20 cellular contexts compared by ENCODE assay signal in the genomic region with DNA sequence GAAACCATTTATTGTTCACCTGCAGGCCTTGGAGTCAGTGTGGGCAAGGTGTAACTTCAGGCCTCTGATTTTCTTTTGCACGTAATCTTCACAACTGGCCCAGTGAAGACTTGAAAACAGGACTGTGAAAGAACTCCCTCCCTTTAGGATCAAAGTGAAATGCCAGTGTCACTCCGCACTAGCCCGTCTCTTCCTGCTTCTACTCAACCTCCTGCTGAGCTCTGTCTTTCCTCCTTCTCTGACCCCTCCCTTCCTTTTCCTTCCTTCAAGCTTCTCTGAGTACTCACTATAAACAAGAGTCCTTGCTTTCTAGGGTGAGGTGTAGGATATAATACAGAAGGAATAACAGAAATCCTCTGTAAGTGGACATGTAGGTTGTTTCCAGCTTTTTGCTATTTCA.
"Had no signal": no experiment of that assay in that cellular context is flagged by ENCODE, and none has a peak within 500 bp of the region (broad histone marks: within the 10 kb centered on the region; RNA-seq: fewer than 3 reads in every experiment).

No MANE protein-coding gene starts in this region.

- H3K27me3 Mint-ChIP-seq: activated CD8-positive, alpha-beta T cell treated with anti-CD3 and anti-CD28 coated beads for 36 hours; activated T-helper 17 cell treated with anti-CD3 and anti-CD28 coated beads, Interleukin-2, amount 50 U/mL, for 72 hours; brain; memory B cell; natural killer cell treated with Interleukin-12 subunit alpha and Interleukin-12 subunit beta and Interleukin-15 and Interleukin-18, amount 100 ng/mL, for 72 hours; stimulated activated memory B cell treated with anti-CD40 and anti-IgM and Interleukin-4, amounts not matched to agents 10 μg/mL and 1 μg/mL and 100 μg/mL, for 72 hours; type B pancreatic cell had no signal

- H3K4me1 ChIP-seq: sigmoid colon, testis had no signal

- H3K9me3 Mint-ChIP-seq: activated CD8-positive, alpha-beta T cell treated with anti-CD3 and anti-CD28 coated beads for 36 hours; activated naive CD4-positive, alpha-beta T cell treated with anti-CD3 and anti-CD28 coated beads for 36 hours; activated T-helper 17 cell treated with anti-CD3 and anti-CD28 coated beads, Interleukin-2, amount 50 U/mL, for 72 hours; brain; memory B cell; natural killer cell treated with Interleukin-12 subunit alpha and Interleukin-12 subunit beta and Interleukin-15 and Interleukin-18, amount 100 ng/mL, for 72 hours; stimulated activated memory B cell treated with anti-CD40 and anti-IgM and Interleukin-4, amounts not matched to agents 10 μg/mL and 1 μg/mL and 100 μg/mL, for 72 hours; T-helper 2 cell treated with Interferon-gamma antibody and Interleukin-4, amounts not matched to agents 5 μg/mL and 100 μg/mL, for 36 hours; type B pancreatic cell had no signal

- H3K4me3 ChIP-seq: coronary artery, esophagus squamous epithelium, sigmoid colon, testis had no signal

- H3K36me3 Mint-ChIP-seq: natural killer cell treated with Interleukin-12 subunit alpha and Interleukin-12 subunit beta and Interleukin-15 and Interleukin-18, amount 100 ng/mL, for 72 hours had no signal

- DNase-seq: activated CD4-positive, alpha-beta T cell treated with anti-CD3 and anti-CD28 coated beads for 48 hours; activated CD4-positive, CD25-positive, alpha-beta regulatory T cell; activated CD8-positive, alpha-beta T cell treated with anti-CD3 and anti-CD28 coated beads for 36 hours; activated naive CD4-positive, alpha-beta T cell treated with anti-CD3 and anti-CD28 coated beads for 36 hours; activated T-cell treated with anti-CD3 and anti-CD28 coated beads, Interleukin-2, amount 50 U/mL, for 1 hour; anterior cingulate cortex; central memory CD4-positive, alpha-beta T cell; esophagus squamous epithelium; posterior cingulate gyrus; sigmoid colon; stimulated activated CD4-positive, alpha-beta T cell treated with anti-CD3 and anti-CD28 coated beads, Interleukin-4, amount 100 ng/mL, for 24 hours; testis had no signal

- H3K4me3 Mint-ChIP-seq: activated CD8-positive, alpha-beta T cell treated with anti-CD3 and anti-CD28 coated beads for 36 hours; activated naive CD4-positive, alpha-beta T cell treated with anti-CD3 and anti-CD28 coated beads for 36 hours; activated T-helper 17 cell treated with anti-CD3 and anti-CD28 coated beads, Interleukin-2, amount 50 U/mL, for 72 hours; brain; memory B cell; natural killer cell treated with Interleukin-12 subunit alpha and Interleukin-12 subunit beta and Interleukin-15 and Interleukin-18, amount 100 ng/mL, for 72 hours; stimulated activated memory B cell treated with anti-CD40 and anti-IgM and Interleukin-4, amounts not matched to agents 10 μg/mL and 1 μg/mL and 100 μg/mL, for 72 hours; T-helper 2 cell treated with Interferon-gamma antibody and Interleukin-4, amounts not matched to agents 5 μg/mL and 100 μg/mL, for 36 hours; type B pancreatic cell had no signal

- H3K27ac ChIP-seq: coronary artery, esophagus squamous epithelium, sigmoid colon, testis had no signal

- ATAC-seq: activated CD8-positive, alpha-beta T cell treated with anti-CD3 and anti-CD28 coated beads for 36 hours; activated T-helper 17 cell treated with anti-CD3 and anti-CD28 coated beads, Interleukin-2, amount 50 U/mL, for 72 hours; natural killer cell treated with Interleukin-12 subunit alpha and Interleukin-12 subunit beta and Interleukin-15 and Interleukin-18, amount 100 ng/mL, for 72 hours; stimulated activated memory B cell treated with anti-CD40 and anti-IgM and Interleukin-4, amounts not matched to agents 10 μg/mL and 1 μg/mL and 100 μg/mL, for 72 hours had no signal

- H3K4me1 Mint-ChIP-seq: activated T-helper 17 cell treated with anti-CD3 and anti-CD28 coated beads, Interleukin-2, amount 50 U/mL, for 72 hours; brain had no signal

- H3K27me3 ChIP-seq: esophagus squamous epithelium, sigmoid colon, testis had no signal

- H3K9me3 ChIP-seq: esophagus squamous epithelium, sigmoid colon, testis had no signal

- H3K27ac Mint-ChIP-seq: activated CD8-positive, alpha-beta T cell treated with anti-CD3 and anti-CD28 coated beads for 36 hours; activated naive CD4-positive, alpha-beta T cell treated with anti-CD3 and anti-CD28 coated beads for 36 hours; activated T-helper 17 cell treated with anti-CD3 and anti-CD28 coated beads, Interleukin-2, amount 50 U/mL, for 72 hours; brain; memory B cell; natural killer cell treated with Interleukin-12 subunit alpha and Interleukin-12 subunit beta and Interleukin-15 and Interleukin-18, amount 100 ng/mL, for 72 hours; stimulated activated memory B cell treated with anti-CD40 and anti-IgM and Interleukin-4, amounts not matched to agents 10 μg/mL and 1 μg/mL and 100 μg/mL, for 72 hours; T-helper 2 cell treated with Interferon-gamma antibody and Interleukin-4, amounts not matched to agents 5 μg/mL and 100 μg/mL, for 36 hours; type B pancreatic cell had no signal
